Comparison of ENCODE assay signal across 28 cellular contexts in the genomic region with DNA sequence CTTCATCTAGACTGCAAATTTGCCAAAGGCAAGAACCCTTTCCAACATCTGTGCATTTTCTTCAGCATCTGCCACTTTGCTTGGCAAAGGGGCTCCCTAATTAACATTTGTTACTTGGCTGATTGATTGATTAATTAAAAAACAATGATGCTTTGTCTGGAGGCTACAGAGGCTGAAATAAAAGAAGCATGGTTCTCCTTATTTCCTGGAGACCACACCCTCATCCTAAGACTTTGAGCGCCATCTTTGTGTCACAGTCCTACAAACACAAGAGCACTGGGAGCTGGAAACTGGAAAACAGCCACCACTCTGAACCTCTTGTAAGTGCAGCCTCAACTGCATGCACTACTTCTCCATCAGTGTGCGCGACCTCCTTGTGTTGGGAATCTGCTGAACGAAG.
"Had no signal": no experiment of that assay in that cellular context is flagged by ENCODE, and none has a peak within 500 bp of the region (broad histone marks: within the 10 kb centered on the region; RNA-seq: fewer than 3 reads in every experiment).

No MANE protein-coding gene starts in this region.

- DNase-seq: activated CD4-positive, alpha-beta T cell treated with anti-CD3 and anti-CD28 coated beads for 48 hours; activated CD4-positive, alpha-beta T cell treated with anti-CD3 and anti-CD28 coated beads, Interleukin-2, amount 50 U/mL, for 4 hours; activated CD4-positive, CD25-positive, alpha-beta regulatory T cell treated with anti-CD3 and anti-CD28 coated beads, Interleukin-2, amount 50 U/mL, for 72 hours; activated CD8-positive, alpha-beta T cell treated with anti-CD3 and anti-CD28 coated beads, Interleukin-2, amount 10 ng/mL, durations not matched to agents 7 days and 5 days; activated effector memory CD4-positive, alpha-beta T cell treated with Interleukin-2 at 50 U/mL for 16 hours; activated naive CD4-positive, alpha-beta T cell; activated naive CD8-positive, alpha-beta T cell treated with anti-CD3 and anti-CD28 coated beads, Interleukin-2, amount 50 U/mL, for 24 hours; activated T-cell treated with anti-CD3 and anti-CD28 coated beads, Interleukin-2, amount 50 U/mL, for 24 hours; amniotic stem cell; Kasumi-1; NCI-H1048; NCI-H146; NCI-H187 treated with DMSO at 0.1 percent for 48 hours; NCI-H2081 treated with DMSO at 0.1 percent for 48 hours; NCI-H446 treated with DMSO at 0.1 percent for 48 hours; NCI-H69; NK-92 treated with Interleukin-12 subunit alpha and Interleukin-12 subunit beta, amount 100 ng/mL, for 24 hours; OCI-M1; Peyer's patch; SHP77; T-helper 17 cell; T-helper 9 cell had no signal

- H3K27me3 Mint-ChIP-seq: central memory CD8-positive, alpha-beta T cell; T-helper 17 cell had no signal

- H3K36me3 ChIP-seq: Peyer's patch had no signal

- FAIRE-seq: astrocyte had no signal

- H3K36me3 Mint-ChIP-seq: activated naive CD4-positive, alpha-beta T cell treated with anti-CD3 and anti-CD28 coated beads, Interleukin-2, amount 50 U/mL, for 72 hours; brain had no signal

- H3K4me1 ChIP-seq: Peyer's patch had no signal

- H3K27ac ChIP-seq: Peyer's patch had no signal

- H3K27me3 ChIP-seq: Peyer's patch had no signal

- H3K9me3 ChIP-seq: Peyer's patch had no signal

- H3K4me3 Mint-ChIP-seq: activated CD8-positive, alpha-beta T cell treated with anti-CD3 and anti-CD28 coated beads, Interleukin-2, amount 10 ng/mL, durations not matched to agents 7 days and 5 days; activated naive CD8-positive, alpha-beta T cell treated with anti-CD3 and anti-CD28 coated beads, Interleukin-2, amount 50 U/mL, for 24 hours; activated T-cell treated with anti-CD3 and anti-CD28 coated beads, Interleukin-2, amount 50 U/mL, for 24 hours; activated T-helper 1 cell treated with anti-CD3 and anti-CD28 coated beads, Interleukin-12 subunit alpha, Interleukin-12 subunit beta, Interleukin-2, Interleukin-4 antibody, amounts not matched to agents 30 ng/mL and 10 ng/mL and 1 ng/mL, durations not matched to agents 14 hours and 24 hours and 36 hours; brain; central memory CD8-positive, alpha-beta T cell; T-helper 17 cell; WTC11 had no signal

- H3K9me3 Mint-ChIP-seq: activated T-cell treated with anti-CD3 and anti-CD28 coated beads, Interleukin-2, amount 50 U/mL, for 24 hours; activated T-helper 1 cell treated with anti-CD3 and anti-CD28 coated beads, Interleukin-12 subunit alpha, Interleukin-12 subunit beta, Interleukin-2, Interleukin-4 antibody, amounts not matched to agents 30 ng/mL and 10 ng/mL and 1 ng/mL, durations not matched to agents 14 hours and 24 hours and 36 hours had no signal

- H3K4me1 Mint-ChIP-seq: activated naive CD8-positive, alpha-beta T cell treated with anti-CD3 and anti-CD28 coated beads, Interleukin-2, amount 50 U/mL, for 24 hours; central memory CD8-positive, alpha-beta T cell had no signal

- H3K4me3 ChIP-seq: Peyer's patch had no signal

- H3K27ac Mint-ChIP-seq: activated CD8-positive, alpha-beta T cell treated with anti-CD3 and anti-CD28 coated beads, Interleukin-2, amount 10 ng/mL, durations not matched to agents 7 days and 5 days; activated naive CD4-positive, alpha-beta T cell treated with anti-CD3 and anti-CD28 coated beads, Interleukin-2, amount 50 U/mL, for 72 hours; activated naive CD8-positive, alpha-beta T cell treated with anti-CD3 and anti-CD28 coated beads, Interleukin-2, amount 50 U/mL, for 24 hours; activated T-cell treated with anti-CD3 and anti-CD28 coated beads, Interleukin-2, amount 50 U/mL, for 24 hours; activated T-helper 1 cell treated with anti-CD3 and anti-CD28 coated beads, Interleukin-12 subunit alpha, Interleukin-12 subunit beta, Interleukin-2, Interleukin-4 antibody, amounts not matched to agents 30 ng/mL and 10 ng/mL and 1 ng/mL, durations not matched to agents 14 hours and 24 hours and 36 hours; brain; T-helper 17 cell; WTC11 had no signal
